Comparison of ENCODE assay signal across 8 cellular contexts in genomic region chr17:29241015-29241963, GRCh38. TPM values are rescaled to one million over a fixed set of nuclear protein-coding genes. Genes with fewer than 3 reads are reported as not detected.
DNase-seq lines count a peak whose midpoint lies in the region; ATAC-seq and TF ChIP-seq lines count a peak whose summit lies in the region.

No MANE protein-coding gene starts in this region.

- H3K4me1 Mint-ChIP-seq in activated T-helper 2 cell treated with anti-CD3 and anti-CD28 coated beads, Interferon-gamma antibody, Interleukin-2, Interleukin-4, amounts not matched to agents 10 μg/mL and 5 μg/mL and 100 μg/mL, durations not matched to agents 14 hours and 24 hours and 36 hours (ENCODE audit: low read depth) = peaks cover 6% of the 10 kb centered on the region

- H3K36me3 Mint-ChIP-seq in activated T-helper 2 cell treated with anti-CD3 and anti-CD28 coated beads, Interferon-gamma antibody, Interleukin-2, Interleukin-4, amounts not matched to agents 10 μg/mL and 5 μg/mL and 100 μg/mL, durations not matched to agents 14 hours and 24 hours and 36 hours (ENCODE audit: low read depth) = no peaks in the 10 kb centered on the region

- no peak for TF ChIP-seq CTCF in fibroblast of lung (conservative IDR thresholded peaks at IDR 0.05 in 1 of 2, IDR thresholded peaks at IDR 0.05 in 1 of 2; ENCODE audit: low read depth in 1 of 2, low read length in 2 of 2)
- no peak for TF ChIP-seq CTCF in parathyroid adenoma (IDR thresholded peaks at IDR 0.05)

- peak overlapping the region; percentile 10 for H2AFZ ChIP-seq in fibroblast of lung (ENCODE audit: low read length)
- peak overlapping the region; percentile 17 for H2AFZ ChIP-seq in parathyroid adenoma

- H3K9ac ChIP-seq in fibroblast of lung (ENCODE audit: insufficient read depth, low read length) (no peak overlapping the region), parathyroid adenoma (no peak overlapping the region)

- H3K27me3 Mint-ChIP-seq in activated T-helper 2 cell treated with anti-CD3 and anti-CD28 coated beads, Interferon-gamma antibody, Interleukin-2, Interleukin-4, amounts not matched to agents 10 μg/mL and 5 μg/mL and 100 μg/mL, durations not matched to agents 14 hours and 24 hours and 36 hours (ENCODE audit: low read depth) = no peaks in the 10 kb centered on the region

- H3K4me3 ChIP-seq in fibroblast of lung (replicated peaks in 1 of 4; ENCODE audit: control extremely low read depth in 1 of 4, insufficient read depth in 1 of 4, low read depth in 3 of 4, low read length in 4 of 4) (no peak overlapping the region), parathyroid adenoma (ENCODE audit: low read depth, low read length) (no peak overlapping the region)

- H3K27ac Mint-ChIP-seq in activated T-helper 2 cell treated with anti-CD3 and anti-CD28 coated beads, Interferon-gamma antibody, Interleukin-2, Interleukin-4, amounts not matched to agents 10 μg/mL and 5 μg/mL and 100 μg/mL, durations not matched to agents 14 hours and 24 hours and 36 hours = no peak overlapping the region

- H3K79me2 ChIP-seq in fibroblast of lung (ENCODE audit: control insufficient read depth, insufficient read depth, low read length) = no peaks in the 10 kb centered on the region
- no peaks in the 10 kb centered on the region for H3K79me2 ChIP-seq in parathyroid adenoma

- peak overlapping the region; percentile 63 for H3K27ac ChIP-seq in fibroblast of lung (ENCODE audit: insufficient read depth, low read length)
- H3K27ac ChIP-seq in parathyroid adenoma = no peak overlapping the region

- no peaks in the 10 kb centered on the region for H3K27me3 ChIP-seq in fibroblast of lung (ENCODE audit: control insufficient read depth, insufficient read depth, low read length)
- no peaks in the 10 kb centered on the region for H3K27me3 ChIP-seq in parathyroid adenoma (ENCODE audit: control insufficient read depth, insufficient read depth, low read length)

- peaks cover 24% of the 10 kb centered on the region for H3K4me1 ChIP-seq in fibroblast of lung (ENCODE audit: control insufficient read depth, extremely low read depth, insufficient read depth, low read length)
- no peaks in the 10 kb centered on the region for H3K4me1 ChIP-seq in parathyroid adenoma

- H4K20me1 ChIP-seq in fibroblast of lung (ENCODE audit: control insufficient read depth, extremely low read depth, insufficient read depth, low read length) = no peaks in the 10 kb centered on the region

- no peak overlapping the region for H3K4me3 Mint-ChIP-seq in activated T-helper 2 cell treated with anti-CD3 and anti-CD28 coated beads, Interferon-gamma antibody, Interleukin-2, Interleukin-4, amounts not matched to agents 10 μg/mL and 5 μg/mL and 100 μg/mL, durations not matched to agents 14 hours and 24 hours and 36 hours (ENCODE audit: low read depth)

- peak; percentile 44 for DNase-seq in stimulated activated CD4-positive, alpha-beta T cell treated with anti-CD3 and anti-CD28 coated beads, Interleukin-1b, Interleukin-23, amount 100 ng/mL, for 48 hours
- no peak for DNase-seq in stimulated activated CD4-positive, alpha-beta T cell treated with anti-CD3 and anti-CD28 coated beads, Interleukin-2, amount 100 ng/mL, for 48 hours
- peak; percentile 96 to 98 for DNase-seq in fibroblast of lung (ENCODE audit: low read depth in 2 of 2)
- no peak for DNase-seq in GF-D8 (lab: John Stamatoyannopoulos, UW)
- DNase-seq in SHP77 (lab: John Stamatoyannopoulos, UW) = no peak
- DNase-seq in activated T-helper 2 cell treated with anti-CD3 and anti-CD28 coated beads, Interferon-gamma antibody, Interleukin-2, Interleukin-4, amounts not matched to agents 10 μg/mL and 5 μg/mL and 100 μg/mL, durations not matched to agents 14 hours and 24 hours and 36 hours (ENCODE audit: low spot score) = no peak

- peak overlapping the region; percentile 68 for H3K4me2 ChIP-seq in fibroblast of lung (ENCODE audit: extremely low read depth, insufficient read depth, low read length)
- no peak overlapping the region for H3K4me2 ChIP-seq in parathyroid adenoma (ENCODE audit: low read length)

- ATAC-seq in SK-N-SH treated with all-trans-retinoic acid at 6 μM for 48 hours = peak; percentile 98

- no peaks in the 10 kb centered on the region for H3K9me3 Mint-ChIP-seq in activated T-helper 2 cell treated with anti-CD3 and anti-CD28 coated beads, Interferon-gamma antibody, Interleukin-2, Interleukin-4, amounts not matched to agents 10 μg/mL and 5 μg/mL and 100 μg/mL, durations not matched to agents 14 hours and 24 hours and 36 hours

- intact Hi-C loops in activated T-helper 2 cell treated with anti-CD3 and anti-CD28 coated beads, Interferon-gamma antibody, Interleukin-2, Interleukin-4, amounts not matched to agents 10 μg/mL and 5 μg/mL and 100 μg/mL, durations not matched to agents 14 hours and 24 hours and 36 hours (cut with micrococcal nuclease) = no loop called here

- no peaks in the 10 kb centered on the region for H3K36me3 ChIP-seq in fibroblast of lung (ENCODE audit: control insufficient read depth, insufficient read depth, low read length)
- no peaks in the 10 kb centered on the region for H3K36me3 ChIP-seq in parathyroid adenoma (ENCODE audit: control insufficient read depth, insufficient read depth, low read length)

- H3K9me3 ChIP-seq in fibroblast of lung (ENCODE audit: control insufficient read depth, insufficient read depth, low read depth, low read length) (no peaks in the 10 kb centered on the region), parathyroid adenoma (ENCODE audit: control insufficient read depth, low read length) (no peaks in the 10 kb centered on the region)

TF ChIP-seq in SK-N-SH treated with all-trans-retinoic acid at 6 μM for 48 hours, 23 proteins besides CTCF, POLR2A, EP300 and RAD21:
- TF ChIP-seq ISL1 (CRISPR knock-in tag; IDR thresholded peaks at IDR 0.05) (peak; percentile 32; the same call in 1 of the 2 replicates), ZFP3 (CRISPR knock-in tag; IDR thresholded peaks at IDR 0.05) (peak; percentile 98), CSDC2 (CRISPR knock-in tag; IDR thresholded peaks at IDR 0.05) (0 out of 2 replicates have a peak, but pooled peaks have one; percentile 29), ARNTL (CRISPR knock-in tag; IDR thresholded peaks at IDR 0.05; ENCODE audit: borderline replicate concordance, low read depth) (no peak)

RNA-seq across cellular contexts. Expression of gene CRYBA1, which starts 5.4 kb away (rescaled TPM):
- 0.17 TPM in 1 of 2 replicates, not detected in the other for total RNA-seq in fibroblast of lung
- polyA plus RNA-seq in fibroblast of lung = not detected in 2 replicates
- not detected in 2 replicates for polyA plus RNA-seq in fibroblast of lung (2012)
- not detected in 2 replicates for polyA minus RNA-seq in fibroblast of lung (ENCODE audit: low replicate concordance)
- total RNA-seq in activated T-helper 2 cell treated with anti-CD3 and anti-CD28 coated beads, Interferon-gamma antibody, Interleukin-2, Interleukin-4, amounts not matched to agents 10 μg/mL and 5 μg/mL and 100 μg/mL, durations not matched to agents 14 hours and 24 hours and 36 hours = not detected in 2 replicates

RNA-seq across cellular contexts. Expression of gene NUFIP2, which starts 52.7 kb away (rescaled TPM):
- 33.2 and 35.4 TPM in 2 replicates for total RNA-seq in fibroblast of lung
- polyA plus RNA-seq in fibroblast of lung = 11.0 and 12.3 TPM in 2 replicates
- polyA plus RNA-seq in fibroblast of lung (2012) = 16.7 and 20.7 TPM in 2 replicates
- 7.2 and 7.4 TPM in 2 replicates for polyA minus RNA-seq in fibroblast of lung (ENCODE audit: low replicate concordance)
- total RNA-seq in activated T-helper 2 cell treated with anti-CD3 and anti-CD28 coated beads, Interferon-gamma antibody, Interleukin-2, Interleukin-4, amounts not matched to agents 10 μg/mL and 5 μg/mL and 100 μg/mL, durations not matched to agents 14 hours and 24 hours and 36 hours = 83.3 and 85.7 TPM in 2 replicates

Comparison
In these comparisons a context has a peak if more than half of its experiments do, and no peak if none do; other contexts are left out.
1. DNase-seq: peak in stimulated activated CD4-positive, alpha-beta T cell treated with anti-CD3 and anti-CD28 coated beads, Interleukin-1b, Interleukin-23, amount 100 ng/mL, for 48 hours (single experiment) and fibroblast of lung (2 of 2); none in stimulated activated CD4-positive, alpha-beta T cell treated with anti-CD3 and anti-CD28 coated beads, Interleukin-2, amount 100 ng/mL, for 48 hours (0 of 2), GF-D8 (single experiment), SHP77 (0 of 2) and activated T-helper 2 cell treated with anti-CD3 and anti-CD28 coated beads, Interferon-gamma antibody, Interleukin-2, Interleukin-4, amounts not matched to agents 10 μg/mL and 5 μg/mL and 100 μg/mL, durations not matched to agents 14 hours and 24 hours and 36 hours (single experiment).